Comparison of ENCODE assay signal across 14 cellular contexts in the genomic region with DNA sequence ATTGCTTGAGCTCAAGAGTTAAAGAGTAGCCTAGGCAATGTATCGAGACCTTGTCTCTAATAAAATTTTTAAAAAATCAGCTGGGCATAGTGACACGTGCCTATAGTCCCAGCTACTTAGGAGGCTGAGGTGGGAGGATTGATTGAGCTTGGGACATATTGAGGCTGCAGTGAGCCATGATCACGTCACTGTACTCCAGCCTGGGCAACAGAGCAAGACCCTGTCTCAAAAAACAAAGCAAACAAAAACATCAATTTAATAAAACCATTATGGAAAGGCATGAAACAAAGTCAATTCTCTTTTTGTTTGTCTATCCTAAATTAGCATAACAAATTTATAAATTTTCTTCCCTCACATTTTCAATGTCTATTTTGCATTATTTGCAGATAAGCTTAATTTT.
"Had no signal": no experiment of that assay in that cellular context is flagged by ENCODE, and none has a peak within 500 bp of the region (broad histone marks: within the 10 kb centered on the region; RNA-seq: fewer than 3 reads in every experiment).

No MANE protein-coding gene starts in this region.

- H3K4me3 Mint-ChIP-seq: activated CD4-positive, alpha-beta T cell treated with anti-CD3 and anti-CD28 coated beads, Interleukin-2, amount 10 ng/mL, durations not matched to agents 7 days and 5 days; activated naive CD8-positive, alpha-beta T cell treated with anti-CD3 and anti-CD28 coated beads for 36 hours; activated T-cell treated with anti-CD3 and anti-CD28 coated beads, Interleukin-2, amount 50 U/mL, for 24 hours; T-cell had no signal

- ATAC-seq: gastroesophageal sphincter, T-cell had no signal

- H3K27me3 ChIP-seq: gastroesophageal sphincter, right atrium auricular region, thyroid gland had no signal

- H3K27ac Mint-ChIP-seq: activated CD4-positive, alpha-beta T cell treated with anti-CD3 and anti-CD28 coated beads, Interleukin-2, amount 10 ng/mL, durations not matched to agents 7 days and 5 days; activated T-cell treated with anti-CD3 and anti-CD28 coated beads, Interleukin-2, amount 50 U/mL, for 24 hours; T-cell had no signal

- H3K9me3 Mint-ChIP-seq: activated T-cell treated with anti-CD3 and anti-CD28 coated beads, Interleukin-2, amount 50 U/mL, for 24 hours had no signal

- H3K9me3 ChIP-seq: right atrium auricular region, thyroid gland had no signal

- H3K4me1 Mint-ChIP-seq: activated naive CD8-positive, alpha-beta T cell treated with anti-CD3 and anti-CD28 coated beads for 36 hours had no signal

- H3K4me3 ChIP-seq: gastroesophageal sphincter, right atrium auricular region, thyroid gland had no signal

- DNase-seq: activated CD4-positive, alpha-beta T cell treated with anti-CD3 and anti-CD28 coated beads, Interleukin-2, amount 10 ng/mL, durations not matched to agents 7 days and 5 days; activated effector memory CD4-positive, alpha-beta T cell treated with anti-CD3 and anti-CD28 coated beads, Interleukin-2, amount 50 U/mL, for 16 hours; activated naive CD8-positive, alpha-beta T cell treated with anti-CD3 and anti-CD28 coated beads for 36 hours; activated T-cell treated with anti-CD3 and anti-CD28 coated beads, Interleukin-2, amount 50 U/mL, for 24 hours; anterior cingulate cortex; kidney; midbrain; posterior cingulate gyrus; small intestine; T-cell; T1000; thyroid gland had no signal

- H3K27ac ChIP-seq: gastroesophageal sphincter, right atrium auricular region, thyroid gland had no signal

- H3K27me3 Mint-ChIP-seq: activated CD4-positive, alpha-beta T cell treated with anti-CD3 and anti-CD28 coated beads, Interleukin-2, amount 10 ng/mL, durations not matched to agents 7 days and 5 days; activated naive CD8-positive, alpha-beta T cell treated with anti-CD3 and anti-CD28 coated beads for 36 hours; activated T-cell treated with anti-CD3 and anti-CD28 coated beads, Interleukin-2, amount 50 U/mL, for 24 hours; T-cell had no signal

- H3K36me3 ChIP-seq: right atrium auricular region, thyroid gland had no signal

- H3K4me1 ChIP-seq: gastroesophageal sphincter, right atrium auricular region, thyroid gland had no signal
